ENCODE assay signal across 25 cellular contexts in genomic region chr10:60542691-60543090, GRCh38.
"Had no signal": no experiment of that assay in that cellular context is flagged by ENCODE, and none has a peak within 500 bp of the region (broad histone marks: within the 10 kb centered on the region; RNA-seq: fewer than 3 reads in every experiment).

No MANE protein-coding gene starts in this region.

- H3K9me3 ChIP-seq: colonic mucosa, esophagus muscularis mucosa, heart right ventricle, left ventricle myocardium inferior, lower lobe of right lung, ovary, psoas muscle, spleen, thoracic aorta, tibial nerve, upper lobe of left lung had no signal

- H3K27ac ChIP-seq: colonic mucosa, esophagus muscularis mucosa, heart right ventricle, left ventricle myocardium inferior, lower lobe of right lung, ovary, psoas muscle, skin epidermis, spleen, thoracic aorta, upper lobe of left lung had no signal

- H3K4me3 ChIP-seq: colonic mucosa, esophagus muscularis mucosa, heart right ventricle, left ventricle myocardium inferior, lower lobe of right lung, ovary, psoas muscle, skin epidermis, spleen, thoracic aorta, tibial nerve, upper lobe of left lung had no signal

- H3K36me3 ChIP-seq: colonic mucosa, esophagus muscularis mucosa, heart right ventricle, left ventricle myocardium inferior, lower lobe of right lung, ovary, spleen, thoracic aorta, tibial nerve, upper lobe of left lung had no signal

- H3K4me1 ChIP-seq: colonic mucosa, lower lobe of right lung, upper lobe of left lung had no signal

- DNase-seq: colonic mucosa; effector CD8-positive, alpha-beta T cell; endodermal cell; foreskin melanocyte; glutamatergic neuron; heart right ventricle; hippocampal formation; kidney glomerular epithelial cell; left colon; left ventricle myocardium inferior; lower lobe of right lung; natural killer cell; occipital lobe; ovary; posterior cingulate gyrus; psoas muscle; right cardiac atrium; spleen; stimulated activated CD4-positive, alpha-beta T cell treated with anti-CD3 and anti-CD28 coated beads, Interleukin-4, amount 100 ng/mL, for 4 hours; stimulated activated naive B cell treated with anti-CD40 and anti-IgM and Interleukin-4, amounts not matched to agents 10 μg/mL and 1 μg/mL and 100 μg/mL, for 72 hours; upper lobe of left lung had no signal
